Comparison of ENCODE assay signal across 1 cellular context in the genomic region with DNA sequence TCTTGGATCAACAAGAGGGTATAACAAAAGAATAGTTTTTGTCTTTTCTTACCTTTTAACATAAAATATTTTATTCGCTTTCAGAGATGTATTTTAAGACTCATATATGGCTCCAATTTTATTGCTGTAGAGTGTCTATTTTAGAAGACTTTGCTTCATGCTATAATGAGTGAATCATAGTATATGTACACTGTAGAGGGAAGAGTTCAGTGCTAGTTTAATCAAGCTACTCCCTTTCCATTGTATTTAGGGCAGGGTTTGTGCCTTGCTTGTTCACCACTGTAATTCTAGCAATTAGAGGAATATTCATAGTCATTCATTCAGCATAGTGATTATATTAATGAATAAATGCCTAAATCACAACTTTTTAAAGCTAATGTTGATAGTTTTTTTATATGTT.
TF ChIP-seq lines count a peak whose summit lies in the region.

No MANE protein-coding gene starts in this region.

TF ChIP-seq in IMR-90, 13 proteins besides CTCF, POLR2A, EP300 and RAD21 (continued from another document):
- TF ChIP-seq, protein P1, sequence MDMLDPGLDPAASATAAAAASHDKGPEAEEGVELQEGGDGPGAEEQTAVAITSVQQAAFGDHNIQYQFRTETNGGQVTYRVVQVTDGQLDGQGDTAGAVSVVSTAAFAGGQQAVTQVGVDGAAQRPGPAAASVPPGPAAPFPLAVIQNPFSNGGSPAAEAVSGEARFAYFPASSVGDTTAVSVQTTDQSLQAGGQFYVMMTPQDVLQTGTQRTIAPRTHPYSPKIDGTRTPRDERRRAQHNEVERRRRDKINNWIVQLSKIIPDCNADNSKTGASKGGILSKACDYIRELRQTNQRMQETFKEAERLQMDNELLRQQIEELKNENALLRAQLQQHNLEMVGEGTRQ (IDR thresholded peaks at IDR 0.05; ENCODE audit: low read depth, low read length): no peak
- TF ChIP-seq CHD1 (IDR thresholded peaks at IDR 0.05; ENCODE audit: low read depth, low read length): no peak
- no peak for TF ChIP-seq RFX5 (IDR thresholded peaks at IDR 0.05; ENCODE audit: low read depth, low read length)
- TF ChIP-seq BHLHE40 (IDR thresholded peaks at IDR 0.05; ENCODE audit: low read depth, low read length): no peak
- no peak for TF ChIP-seq NFE2L2 (IDR thresholded peaks at IDR 0.05; ENCODE audit: low read depth, low read length)
- TF ChIP-seq MAFK (IDR thresholded peaks at IDR 0.05; ENCODE audit: low read depth, low read length): no peak
- TF ChIP-seq MAZ (IDR thresholded peaks at IDR 0.05; ENCODE audit: borderline replicate concordance, low read depth, low read length): no peak
- TF ChIP-seq FOS (IDR thresholded peaks at IDR 0.05; ENCODE audit: low read depth, low read length): no peak
- no peak for TF ChIP-seq RCOR1 (IDR thresholded peaks at IDR 0.05; ENCODE audit: insufficient replicate concordance, low read length)
TF ChIP-seq in IMR-90: peak in this region for 0.
